22 cellular contexts compared by ENCODE assay signal in genomic region chr3:188727052-188727451, GRCh38.
"Had no signal": no experiment of that assay in that cellular context is flagged by ENCODE, and none has a peak within 500 bp of the region (broad histone marks: within the 10 kb centered on the region; RNA-seq: fewer than 3 reads in every experiment).

No MANE protein-coding gene starts in this region.

- H3K27ac Mint-ChIP-seq: mesothelial cell of epicardium had no signal

- H3K4me1 Mint-ChIP-seq: mesothelial cell of epicardium, neural crest cell had no signal

- ATAC-seq: left lobe of liver; mucosa of descending colon; natural killer cell treated with Interleukin-12 subunit alpha and Interleukin-12 subunit beta and Interleukin-15 and Interleukin-18, amount 100 ng/mL, for 72 hours; pancreas; right lobe of liver had no signal

- DNase-seq: dorsolateral prefrontal cortex; effector CD4-positive, alpha-beta T cell; head of caudate nucleus; mesenchymal stem cell; mucosa of descending colon; naive B cell; pancreas; right lobe of liver; small intestine; stimulated activated CD4-positive, alpha-beta T cell treated with anti-CD3 and anti-CD28 coated beads, Interleukin-15, amount 100 ng/mL, for 24 hours; stimulated activated CD4-positive, alpha-beta T cell treated with anti-CD3 and anti-CD28 coated beads, Interleukin-2, amount 100 ng/mL, for 48 hours; stimulated activated CD8-positive, alpha-beta memory T cell treated with anti-CD3 and anti-CD28 coated beads, Interleukin-4, amount 100 ng/mL, for 48 hours; stimulated activated naive CD4-positive, alpha-beta T cell treated with Interleukin-2 at 50 U/mL for 16 hours; stomach; thyroid gland had no signal

- H3K4me3 Mint-ChIP-seq: mesothelial cell of epicardium; naive B cell; natural killer cell treated with Interleukin-12 subunit alpha and Interleukin-12 subunit beta and Interleukin-15 and Interleukin-18, amount 100 ng/mL, for 72 hours; neural crest cell; type B pancreatic cell had no signal

- H3K36me3 ChIP-seq: neutrophil, pancreas, right lobe of liver, stomach, thyroid gland had no signal

- H3K4me1 ChIP-seq: pancreas, thyroid gland had no signal

- H3K27me3 Mint-ChIP-seq: naive B cell; natural killer cell treated with Interleukin-12 subunit alpha and Interleukin-12 subunit beta and Interleukin-15 and Interleukin-18, amount 100 ng/mL, for 72 hours; type B pancreatic cell had no signal

- H3K9me3 ChIP-seq: mucosa of descending colon, neutrophil, pancreas, right lobe of liver, stomach, thyroid gland had no signal

- H3K27me3 ChIP-seq: dorsolateral prefrontal cortex, neutrophil, pancreas, right lobe of liver, stomach, thyroid gland had no signal

- H3K36me3 Mint-ChIP-seq: naive B cell; natural killer cell treated with Interleukin-12 subunit alpha and Interleukin-12 subunit beta and Interleukin-15 and Interleukin-18, amount 100 ng/mL, for 72 hours had no signal

- H3K27ac ChIP-seq: dorsolateral prefrontal cortex, neutrophil, pancreas, right lobe of liver, stomach, thyroid gland had no signal

- H3K9me3 Mint-ChIP-seq: mesothelial cell of epicardium; naive B cell; natural killer cell treated with Interleukin-12 subunit alpha and Interleukin-12 subunit beta and Interleukin-15 and Interleukin-18, amount 100 ng/mL, for 72 hours; type B pancreatic cell had no signal

- H3K4me3 ChIP-seq: dorsolateral prefrontal cortex, lung, mucosa of descending colon, pancreas, right lobe of liver, stomach, thyroid gland had no signal
